Comparison of ENCODE assay signal across 8 cellular contexts in the genomic region with DNA sequence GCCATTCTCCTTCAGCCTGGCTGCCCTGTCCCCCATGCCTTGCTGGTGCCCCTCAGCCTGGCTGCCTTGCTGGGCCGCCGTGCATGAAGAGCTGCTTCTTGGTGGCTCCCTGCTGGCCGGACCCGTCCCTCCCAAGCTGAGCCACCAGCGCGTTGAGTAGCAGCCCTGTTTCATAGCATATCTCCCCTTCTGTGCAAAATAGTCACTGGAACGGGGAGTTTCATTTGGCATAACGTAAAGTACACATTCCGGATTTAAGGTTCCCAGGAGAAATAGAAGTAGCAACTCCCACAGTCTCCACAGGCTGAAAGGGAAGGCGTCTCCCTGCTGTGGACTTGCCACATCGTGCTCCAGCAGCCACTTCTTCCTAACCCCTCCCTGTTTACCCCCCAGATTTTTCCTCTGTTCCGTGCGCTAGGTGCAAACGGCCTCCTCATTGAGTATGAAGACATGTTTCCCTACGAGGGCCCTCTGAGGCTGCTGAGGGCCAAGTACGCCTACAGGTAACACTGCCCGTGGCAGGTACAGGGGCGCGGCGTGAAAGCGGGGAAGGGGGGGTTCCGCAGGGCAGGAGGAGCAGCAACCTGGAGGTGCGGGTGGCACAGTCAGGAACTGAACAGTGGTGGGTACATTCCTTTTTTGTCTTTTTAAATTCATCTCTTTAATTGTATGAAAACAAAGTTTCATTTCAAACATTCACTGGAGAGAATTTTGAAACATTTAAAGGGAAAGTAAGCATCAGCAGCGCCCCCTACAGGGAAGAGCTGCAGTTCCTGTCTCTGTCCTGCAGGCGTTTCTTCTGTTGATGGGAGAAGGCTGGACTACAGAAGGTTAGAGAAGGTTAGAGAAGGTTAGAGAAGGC. TPM values are rescaled to one million over a fixed set of nuclear protein-coding genes. Genes with fewer than 3 reads are reported as not detected.
A peak's percentile ranks its signal among the peaks of the same experiment; 100 is the strongest.
DNase-seq lines count a peak whose midpoint lies in the region; ATAC-seq, FAIRE-seq and TF ChIP-seq lines count a peak whose summit lies in the region.

No MANE protein-coding gene starts in this region.

- H3F3A ChIP-seq in Loucy (ENCODE audit: low read depth) = 0 out of 2 replicates have a peak, but pooled peaks cover 4% of the 10 kb centered on the region

- no peaks in the 10 kb centered on the region for H3K27me3 ChIP-seq in Loucy (ENCODE audit: insufficient read depth, low read length, poor library complexity, severe bottlenecking)
- no peaks in the 10 kb centered on the region for H3K27me3 ChIP-seq in endodermal cell (ENCODE audit: control insufficient read depth, insufficient read depth, low read length, poor library complexity, severe bottlenecking)
- H3K27me3 ChIP-seq in pancreas = no peaks in the 10 kb centered on the region

- 86% methylated on average over 16 to 24 of the region's 25 CpGs for WGBS in endodermal cell (ENCODE audit: insufficient coverage in 1 of 2, insufficient read length in 1 of 2), 2 experiments
- 86 to 88% methylated on average over 25 of the region's 25 CpGs for whole genome bisulfite sequencing in pancreas, 2 donors

- no peaks in the 10 kb centered on the region for H3K27me3 Mint-ChIP-seq in endodermal cell (ENCODE audit: insufficient read depth)

- peak; percentile 96 for TF ChIP-seq CTCF in Loucy (conservative IDR thresholded peaks at IDR 0.05; ENCODE audit: low read length)
- peak; percentile 91 for TF ChIP-seq CTCF in endodermal cell (conservative IDR thresholded peaks at IDR 0.05)
- TF ChIP-seq CTCF in pancreas (IDR thresholded peaks at IDR 0.05) = peak in 3 of 4 donors; percentile 14 to 49 (median 43)

- H3K9me3 ChIP-seq in Loucy (ENCODE audit: insufficient read depth, low read depth, low read length) = no peaks in the 10 kb centered on the region
- no peaks in the 10 kb centered on the region for H3K9me3 ChIP-seq in endodermal cell (ENCODE audit: control insufficient read depth, low read length)
- no peaks in the 10 kb centered on the region for H3K9me3 ChIP-seq in pancreas

- no peaks in the 10 kb centered on the region for H3K9me2 ChIP-seq in Loucy (replicated peaks; ENCODE audit: low read depth, low read length)

- intact Hi-C loops in pancreas (cut with DNase I) = no loop called here
- intact Hi-C loops in posterior vena cava (cut with DNase I) = no loop called here

- H3K27ac Mint-ChIP-seq in endodermal cell = no peak overlapping the region

- no peak overlapping the region for H3K4me3 ChIP-seq in Loucy (ENCODE audit: low read length, poor library complexity, severe bottlenecking)
- no peak overlapping the region for H3K4me3 ChIP-seq in endodermal cell (ENCODE audit: low read length)
- H3K4me3 ChIP-seq in pancreas = no peak overlapping the region

- H2AFZ ChIP-seq in Loucy (ENCODE audit: low read length) = no peak overlapping the region

- no peaks in the 10 kb centered on the region for H4K20me1 ChIP-seq in Loucy (ENCODE audit: insufficient read depth, low read length, poor library complexity, severe bottlenecking)

- peaks cover 29% of the 10 kb centered on the region for H3K36me3 Mint-ChIP-seq in endodermal cell (ENCODE audit: low read depth)

- no peak overlapping the region for H3K4me3 Mint-ChIP-seq in endodermal cell

- H3K36me3 ChIP-seq in Loucy (ENCODE audit: insufficient read depth, low read length) = no peaks in the 10 kb centered on the region
- H3K36me3 ChIP-seq in endodermal cell (ENCODE audit: control insufficient read depth, insufficient read depth, low read length) = peaks cover 7% of the 10 kb centered on the region
- H3K36me3 ChIP-seq in pancreas = no peaks in the 10 kb centered on the region

- FAIRE-seq in pancreas (lab: Jason Lieb, UNC) = no peak

- peak overlapping the region; percentile 44 for H3K4me2 ChIP-seq in Loucy (ENCODE audit: low read depth, low read length, poor library complexity, severe bottlenecking)

- ATAC-seq in pancreas = peak in 2 of 4 donors; percentile 52 to 64
- no peak for ATAC-seq in GM21515 (IDR thresholded peaks at IDR 0.05; ENCODE audit: unreplicated experiment)

- no peaks in the 10 kb centered on the region for H3K4me1 Mint-ChIP-seq in endodermal cell

- H3K9me3 Mint-ChIP-seq in endodermal cell = peaks cover 15% of the 10 kb centered on the region

- DNase-seq in ELR (ENCODE audit: low read depth) (peak; percentile 77), endodermal cell (peak; percentile 90), pancreas (no peak), posterior vena cava (ENCODE audit: low spot score) (no peak), NCI-H446 treated with DMSO at 0.1 percent for 48 hours (lab: John Stamatoyannopoulos, UW) (no peak)
- peak; percentile 62 for DNase-seq in activated CD4-positive, alpha-beta T cell treated with anti-CD3 and anti-CD28 coated beads, Interleukin-2, amount 50 U/mL, for 1 hour

- peaks cover 23% of the 10 kb centered on the region for H3K4me1 ChIP-seq in Loucy (ENCODE audit: insufficient read depth, low read length, poor library complexity, severe bottlenecking)
- H3K4me1 ChIP-seq in endodermal cell (ENCODE audit: control insufficient read depth, insufficient read depth, low read length) = no peaks in the 10 kb centered on the region
- peaks cover 0 to 6% (median 3%) of the 10 kb centered on the region in 3 donors for H3K4me1 ChIP-seq in pancreas

- H3K27ac ChIP-seq in endodermal cell (ENCODE audit: low read depth, low read length) (no peak overlapping the region), pancreas (no peak overlapping the region)

- H3K9ac ChIP-seq in Loucy (ENCODE audit: low read depth, low read length, poor library complexity, severe bottlenecking) = peak overlapping the region; percentile 51
- H3K9ac ChIP-seq in endodermal cell (ENCODE audit: extremely low read depth, low read length, poor library complexity, severe bottlenecking) = no peak overlapping the region

- H3K79me2 ChIP-seq in Loucy (ENCODE audit: insufficient read depth, low read length) = peaks cover 25% of the 10 kb centered on the region

RNA-seq across cellular contexts. Expression of a gene that starts 5.8 kb away (rescaled TPM):
- total RNA-seq in endodermal cell = 10 to 100 TPM; 24.0 to 30.1 TPM
- 24.2 TPM for polyA plus RNA-seq in endodermal cell (2013, experiment 1 of 2)
- polyA plus RNA-seq in endodermal cell (2013, experiment 2 of 2) = 21.2 TPM
- 10 to 100 TPM; 17.8 to 24.4 (median 19.9) TPM for total RNA-seq in pancreas
- 10 to 100 TPM; 18.2 to 28.0 TPM for polyA plus RNA-seq in pancreas
- 10 to 100 TPM; 21.0 to 26.8 TPM for total RNA-seq in posterior vena cava

RNA-seq across cellular contexts. Expression of a gene that starts 6.1 kb away (rescaled TPM):
- total RNA-seq in endodermal cell (10 to 100 TPM; 31.5 to 37.6 TPM), pancreas (10 to 100 TPM; 25.9 to 57.3 (median 38.1) TPM), posterior vena cava (10 to 100 TPM; 10.0 to 16.4 TPM)
- polyA plus RNA-seq in endodermal cell (2013, experiment 1 of 2) = 42.8 TPM
- polyA plus RNA-seq in endodermal cell (2013, experiment 2 of 2) = 31.9 TPM
- polyA plus RNA-seq in pancreas = 100 to 1,000 TPM; 175 to 275 TPM

RNA-seq across cellular contexts. Expression of a gene that starts 26.3 kb away (rescaled TPM):
- total RNA-seq in endodermal cell (10 to 100 TPM; 71.2 to 88.5 TPM), pancreas (10 to 100 TPM; 29.3 to 66.9 (median 38.6) TPM), posterior vena cava (10 to 100 TPM; 55.5 to 77.9 TPM)
- polyA plus RNA-seq in endodermal cell (2013, experiment 1 of 2) = 62.1 TPM
- polyA plus RNA-seq in endodermal cell (2013, experiment 2 of 2) = 49.1 TPM
- polyA plus RNA-seq in pancreas = 10 to 100 TPM; 46.4 to 54.9 TPM

RNA-seq across cellular contexts. Expression of a gene that starts 34.3 kb away (rescaled TPM):
- total RNA-seq in endodermal cell (10 to 100 TPM; 64.0 to 70.8 TPM), pancreas (10 to 100 TPM; 21.3 to 42.8 (median 30.2) TPM), posterior vena cava (10 to 100 TPM; 34.2 to 37.1 TPM)
- polyA plus RNA-seq in endodermal cell (2013, experiment 1 of 2) = 151 TPM
- polyA plus RNA-seq in endodermal cell (2013, experiment 2 of 2) = 159 TPM
- 10 to 100 TPM; 57.8 to 96.9 TPM for polyA plus RNA-seq in pancreas

RNA-seq across cellular contexts. Expression of a gene that starts 52.7 kb away (rescaled TPM):
- total RNA-seq in endodermal cell = under 1 TPM in 1 of 2 donors, not detected in 1; 0.40 TPM
- polyA plus RNA-seq in endodermal cell (2013, experiment 1 of 2) = 0.53 TPM
- 0.54 TPM for polyA plus RNA-seq in endodermal cell (2013, experiment 2 of 2)
- total RNA-seq in pancreas = under 1 TPM in 3 of 6 donors, not detected in 3; 0.37 to 0.87 (median 0.74) TPM
- polyA plus RNA-seq in pancreas = not detected
- not detected for total RNA-seq in posterior vena cava

Comparison
In these comparisons a context has a peak if more than half of its experiments do, and no peak if none do; other contexts are left out.
1. DNase-seq: peak in ELR (single experiment), activated CD4-positive, alpha-beta T cell treated with anti-CD3 and anti-CD28 coated beads, Interleukin-2, amount 50 U/mL, for 1 hour (single experiment) and endodermal cell (single experiment); none in pancreas (0 of 6), posterior vena cava (single experiment) and NCI-H446 treated with DMSO at 0.1 percent for 48 hours (single experiment).
2. CTCF ChIP-seq: peak in every context shown above with its lines; median percentile 96 in Loucy; 91 in endodermal cell; 43 in pancreas.